In the genomic region with DNA sequence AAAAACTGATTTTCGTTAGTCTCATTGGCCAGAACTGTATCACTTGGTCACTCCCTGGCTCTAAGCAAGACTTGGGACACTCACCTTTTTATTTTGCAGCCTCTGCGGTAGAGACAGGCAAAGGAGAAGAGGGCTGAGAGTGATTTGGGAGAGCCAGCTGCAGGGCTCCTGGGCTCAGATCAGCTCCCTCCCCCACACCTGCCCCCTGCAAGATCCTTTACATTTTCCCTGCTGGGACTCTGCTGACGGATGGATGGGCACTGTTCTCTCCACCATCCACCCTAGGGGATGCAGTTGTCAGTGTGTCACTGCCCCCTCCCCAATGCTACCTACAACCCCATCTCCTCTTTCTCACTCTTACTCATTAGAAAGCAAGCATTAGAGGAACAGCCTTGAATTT, we compare ENCODE assay signal across 14 cellular contexts.
DNase-seq lines count a peak whose midpoint lies in the region; ATAC-seq and TF ChIP-seq lines count a peak whose summit lies in the region.
"Had no signal": no experiment of that assay in that cellular context is flagged by ENCODE, and none has a peak within 500 bp of the region (broad histone marks: within the 10 kb centered on the region; RNA-seq: fewer than 3 reads in every experiment).

No MANE protein-coding gene starts in this region.

- H3K27ac ChIP-seq in OCI-LY7 (ENCODE audit: low read depth, low read length, poor library complexity, severe bottlenecking) (peak overlapping the region; percentile 85), esophagus muscularis mucosa (replicated peaks in 1 of 4) (no peak overlapping the region), mesodermal cell (ENCODE audit: low read depth, low read length, severe bottlenecking) (peak overlapping the region; percentile 29)

- peaks cover 95% of the 10 kb centered on the region for H3K4me1 ChIP-seq in OCI-LY7 (ENCODE audit: insufficient read depth, low read length, poor library complexity, severe bottlenecking)
- peaks cover 0 to 8% (median 0%) of the 10 kb centered on the region in 4 donors for H3K4me1 ChIP-seq in esophagus muscularis mucosa
- H3K4me1 ChIP-seq in mesodermal cell (ENCODE audit: control insufficient read depth, insufficient read depth, low read length, poor library complexity, severe bottlenecking) = no peaks in the 10 kb centered on the region

- WGBS in esophagus muscularis mucosa = 96% methylated on average over 3 of the region's 3 CpGs
- 46 to 54% methylated on average over 2 of the region's 3 CpGs for WGBS in mesodermal cell (ENCODE audit: insufficient coverage in 2 of 2), 2 experiments

- H3K4me2 ChIP-seq in OCI-LY7 (ENCODE audit: low read length) = peak overlapping the region; percentile 22; the same call in 1 of the 2 replicates

- POLR2A ChIA-PET in OCI-LY7 (lab: Charles Lee) = interaction anchor here (1.1 to 1.2 kb wide), 2 partner anchors 8 to 24 kb away, joined by 3 read pairs; no protein-coding TSS in a partner anchor

- no peak overlapping the region for H3K4me3 ChIP-seq in OCI-LY7 (ENCODE audit: low read depth, low read length, poor library complexity, severe bottlenecking)
- H3K4me3 ChIP-seq in esophagus muscularis mucosa = no peak overlapping the region
- H3K4me3 ChIP-seq in mesodermal cell (ENCODE audit: extremely low read depth, insufficient read depth, low read length, poor library complexity, severe bottlenecking) = no peak overlapping the region

- TF ChIP-seq POLR2A in esophagus muscularis mucosa (IDR thresholded peaks at IDR 0.05; ENCODE audit: low read depth) = no peak

- CTCF ChIA-PET in OCI-LY7 (lab: Charles Lee; ENCODE audit: unreplicated experiment) = no interaction called here

- no peaks in the 10 kb centered on the region for H3K27me3 ChIP-seq in esophagus muscularis mucosa

- TF ChIP-seq EP300 in esophagus muscularis mucosa (IDR thresholded peaks at IDR 0.05) = no peak

- DNase-seq in OCI-LY7 (ENCODE audit: low spot score) = no peak
- peak; percentile 72 for DNase-seq in esophagus muscularis mucosa (ENCODE audit: extremely low spot score)
- no peak for DNase-seq in NCI-H1048 (lab: John Stamatoyannopoulos, UW)
- DNase-seq: C1 segment of cervical spinal cord; Calu3; CD4-positive, alpha-beta memory T cell; COR-L47; DMS153; DND-41; H9 had no signal

- H4K20me1 ChIP-seq in OCI-LY7 (ENCODE audit: insufficient read depth, low read length) = no peaks in the 10 kb centered on the region

- H3K9me3 ChIP-seq in OCI-LY7 (ENCODE audit: low read length) (no peaks in the 10 kb centered on the region), esophagus muscularis mucosa (no peaks in the 10 kb centered on the region), mesodermal cell (ENCODE audit: control insufficient read depth, low read length) (no peaks in the 10 kb centered on the region)

- H3K9me2 ChIP-seq in OCI-LY7 (ENCODE audit: insufficient read depth, low read length) = no peaks in the 10 kb centered on the region

- H3K36me3 ChIP-seq in OCI-LY7 (ENCODE audit: insufficient read depth, low read length) (no peaks in the 10 kb centered on the region), esophagus muscularis mucosa (no peaks in the 10 kb centered on the region), mesodermal cell (ENCODE audit: control insufficient read depth, insufficient read depth, low read length) (no peaks in the 10 kb centered on the region)

- no TSS peak for BruUV-seq in OCI-LY7 (replicated peaks; lab: Mats Ljungman, UMichigan)

- peak overlapping the region; percentile 23; the same call in 1 of the 2 replicates for H2AFZ ChIP-seq in OCI-LY7 (ENCODE audit: low read length)

- TF ChIP-seq CTCF in OCI-LY7 (conservative IDR thresholded peaks at IDR 0.05; ENCODE audit: low read length) = no peak
- no peak for TF ChIP-seq CTCF in esophagus muscularis mucosa (IDR thresholded peaks at IDR 0.05)

- H3K79me2 ChIP-seq in OCI-LY7 (ENCODE audit: insufficient read depth, low read depth, low read length) = no peaks in the 10 kb centered on the region

- ATAC-seq in GM19397 (IDR thresholded peaks at IDR 0.05; ENCODE audit: unreplicated experiment) (no peak), HG03571 (IDR thresholded peaks at IDR 0.05; ENCODE audit: unreplicated experiment) (no peak)
- ATAC-seq: HCT116 had no signal

- intact Hi-C loops in OCI-LY7 (cut with micrococcal nuclease; ENCODE audit: unreplicated experiment) = no loop called here
- intact Hi-C loops in esophagus muscularis mucosa (cut with DNase I) = no loop called here

Comparison
In these comparisons a context has a peak if more than half of its experiments do, and no peak if none do; other contexts are left out.
1. H3K27ac ChIP-seq: peak in OCI-LY7 (single experiment) and mesodermal cell (single experiment); none in esophagus muscularis mucosa (0 of 4).